In the genomic region with DNA sequence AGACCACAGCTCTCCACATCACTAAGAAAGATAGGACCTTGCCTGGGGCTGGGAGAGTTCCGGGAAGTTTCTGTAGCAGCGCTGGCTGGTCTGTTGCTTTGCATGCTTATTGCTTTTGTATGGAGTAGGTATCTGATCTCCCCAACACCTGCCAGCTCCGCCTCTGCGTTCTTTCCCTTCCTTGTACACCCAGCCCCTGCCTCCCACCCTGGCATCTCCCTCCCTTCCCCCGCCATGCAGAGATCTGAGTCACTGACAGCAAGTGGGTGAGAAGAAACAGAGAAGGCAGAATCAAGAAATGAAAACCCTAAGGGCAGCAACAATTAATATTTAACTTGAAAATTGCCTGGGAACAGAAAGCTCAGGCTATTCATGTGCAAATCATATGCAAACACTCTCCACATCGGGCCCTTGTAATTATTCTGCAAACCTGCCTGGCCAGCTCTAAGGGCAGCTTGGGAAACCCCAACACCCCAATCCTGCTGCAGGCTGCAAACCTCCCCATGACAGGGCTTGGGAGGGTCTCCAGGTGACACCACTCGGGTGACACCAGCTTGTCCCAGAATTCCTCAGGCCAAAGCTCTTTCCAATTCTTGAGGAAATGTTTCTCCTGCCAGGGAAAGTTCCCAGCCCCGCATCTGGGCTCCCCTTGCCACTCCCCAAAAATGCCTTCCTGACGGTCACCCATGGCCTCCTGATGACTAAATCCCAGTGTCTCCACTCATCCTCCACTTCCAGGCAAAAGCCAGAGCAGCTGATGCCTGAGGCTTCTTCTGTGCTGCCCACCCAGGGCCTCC, we compare ENCODE assay signal across 11 cellular contexts.
A peak's percentile ranks its signal among the peaks of the same experiment; 100 is the strongest.
DNase-seq lines count a peak whose midpoint lies in the region; ATAC-seq and TF ChIP-seq lines count a peak whose summit lies in the region.
"Had no signal": no experiment of that assay in that cellular context is flagged by ENCODE, and none has a peak within 500 bp of the region (broad histone marks: within the 10 kb centered on the region; RNA-seq: fewer than 3 reads in every experiment).

No MANE protein-coding gene starts in this region.

- H3K4me3 ChIP-seq in gastrocnemius medialis = no peak overlapping the region
- H3K4me3 ChIP-seq: thoracic aorta had no signal

- H3K27ac ChIP-seq in gastrocnemius medialis = no peak overlapping the region
- H3K27ac ChIP-seq: thoracic aorta had no signal

- TF ChIP-seq POLR2A in gastrocnemius medialis (IDR thresholded peaks at IDR 0.05) = no peak

- peaks cover 2% of the 10 kb centered on the region for H3K36me3 Mint-ChIP-seq in T-helper 17 cell (ENCODE audit: low read depth)
- H3K36me3 Mint-ChIP-seq: naive thymus-derived CD8-positive, alpha-beta T cell had no signal

- in situ Hi-C loops in gastrocnemius medialis (cut with MboI; ENCODE audit: low sequenced_read_pairs in 4 of 4) = no loop called here

- no peaks in the 10 kb centered on the region for H3K27me3 Mint-ChIP-seq in T-helper 17 cell
- H3K27me3 Mint-ChIP-seq: naive thymus-derived CD8-positive, alpha-beta T cell had no signal

- peaks cover 18% of the 10 kb centered on the region for H3K4me1 Mint-ChIP-seq in T-helper 17 cell

- no peaks in the 10 kb centered on the region for H3K36me3 ChIP-seq in gastrocnemius medialis
- H3K36me3 ChIP-seq: thoracic aorta had no signal

- TF ChIP-seq CTCF in gastrocnemius medialis (IDR thresholded peaks at IDR 0.05 in 4 of 5, conservative IDR thresholded peaks at IDR 0.05 in 1 of 5) = no peak

- no peaks in the 10 kb centered on the region for H3K27me3 ChIP-seq in gastrocnemius medialis

- ATAC-seq in GM19395 (IDR thresholded peaks at IDR 0.05; ENCODE audit: unreplicated experiment) = peak; percentile 89
- ATAC-seq in HG03060 (IDR thresholded peaks at IDR 0.05; ENCODE audit: low read depth, unreplicated experiment) = peak; percentile 78
- ATAC-seq in T-helper 17 cell = no peak
- no peak for ATAC-seq in HG03521 (IDR thresholded peaks at IDR 0.05; ENCODE audit: unreplicated experiment)
- ATAC-seq in Right ventricle myocardium inferior = no peak
- no peak for ATAC-seq in gastrocnemius medialis
- ATAC-seq: naive thymus-derived CD8-positive, alpha-beta T cell had no signal

- no peak for DNase-seq in T-helper 17 cell
- peak; percentile 76 for DNase-seq in putamen (ENCODE audit: low spot score)
- DNase-seq in Right ventricle myocardium inferior (ENCODE audit: missing footprints) = no peak
- no peak for DNase-seq in stimulated activated CD4-positive, alpha-beta T cell treated with anti-CD3 and anti-CD28 coated beads, Interleukin-4, amount 100 ng/mL, for 24 hours
- DNase-seq in gastrocnemius medialis = no peak
- DNase-seq: central memory CD4-positive, alpha-beta T cell; naive thymus-derived CD8-positive, alpha-beta T cell had no signal

- intact Hi-C loops in Right ventricle myocardium inferior (cut with DNase I) = no loop called here
- intact Hi-C loops in gastrocnemius medialis (cut with DNase I; ENCODE audit: low total_unique reads) = no loop called here

- H3K4me3 Mint-ChIP-seq in T-helper 17 cell = no peak overlapping the region
- H3K4me3 Mint-ChIP-seq: naive thymus-derived CD8-positive, alpha-beta T cell had no signal

- H3K27ac Mint-ChIP-seq in T-helper 17 cell = peak overlapping the region; percentile 51

- H3K9me3 ChIP-seq in T-helper 17 cell (ENCODE audit: control insufficient read depth, low read length, poor library complexity, severe bottlenecking) (no peaks in the 10 kb centered on the region), gastrocnemius medialis (no peaks in the 10 kb centered on the region)
- H3K9me3 ChIP-seq: thoracic aorta had no signal

- H3K4me1 ChIP-seq in gastrocnemius medialis = no peaks in the 10 kb centered on the region

Comparison
In these comparisons a context has a peak if more than half of its experiments do, and no peak if none do; other contexts are left out.
1. ATAC-seq: peak in GM19395 (single experiment) and HG03060 (single experiment); none in T-helper 17 cell (single experiment), HG03521 (single experiment), Right ventricle myocardium inferior (single experiment) and gastrocnemius medialis (0 of 2).